Comparison of ENCODE assay signal across 9 cellular contexts in the genomic region with DNA sequence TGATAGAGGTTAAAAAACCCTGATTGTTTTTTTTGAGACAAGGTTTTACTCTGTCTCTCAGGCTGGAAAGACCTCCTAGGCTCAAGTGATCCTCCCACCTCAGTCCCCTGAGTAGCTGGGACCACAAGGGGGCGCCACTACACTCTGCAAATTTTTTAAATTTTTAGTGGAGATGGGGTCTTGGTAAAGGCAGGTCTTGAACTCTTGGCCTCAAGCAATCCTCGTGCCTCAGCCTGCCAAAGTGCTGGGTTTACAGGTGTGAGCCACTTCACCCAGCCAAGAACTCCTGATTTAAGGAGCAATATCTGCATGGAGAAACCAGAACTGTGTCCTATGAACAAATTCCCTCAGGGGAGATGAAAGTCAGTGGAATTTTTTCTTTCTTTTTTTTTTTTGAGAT. TPM values are rescaled to one million over a fixed set of nuclear protein-coding genes. Genes with fewer than 3 reads are reported as not detected.
DNase-seq lines count a peak whose midpoint lies in the region; ATAC-seq and TF ChIP-seq lines count a peak whose summit lies in the region.
"Had no signal": no experiment of that assay in that cellular context is flagged by ENCODE, and none has a peak within 500 bp of the region (broad histone marks: within the 10 kb centered on the region; RNA-seq: fewer than 3 reads in every experiment).

No MANE protein-coding gene starts in this region.

- 6% methylated on average over 2 of the region's 2 CpGs for WGBS in suprapubic skin

- H3K36me3 ChIP-seq in mucosa of descending colon (ENCODE audit: low read depth): no peaks in the 10 kb centered on the region
- no peaks in the 10 kb centered on the region for H3K36me3 ChIP-seq in suprapubic skin

- no peak overlapping the region for H3K4me3 Mint-ChIP-seq in central memory CD8-positive, alpha-beta T cell
- H3K4me3 Mint-ChIP-seq: dendritic cell treated with granulocyte-macrophage colony-stimulating factor and Interleukin-4, amounts not matched to agents 40 ng/mL and 50 ng/mL, for 4 days had no signal

- peaks cover 4% of the 10 kb centered on the region for H3K36me3 Mint-ChIP-seq in central memory CD8-positive, alpha-beta T cell (ENCODE audit: insufficient read depth)

- H3K27ac ChIP-seq in suprapubic skin: no peak overlapping the region

- intact Hi-C loops in mucosa of descending colon (cut with DNase I, micrococcal nuclease): no loop called here

- TF ChIP-seq EP300 in suprapubic skin (IDR thresholded peaks at IDR 0.05): no peak

- H3K4me1 ChIP-seq in mucosa of descending colon (ENCODE audit: low read depth) (no peaks in the 10 kb centered on the region), suprapubic skin (no peaks in the 10 kb centered on the region)

- ATAC-seq in activated CD4-positive, CD25-positive, alpha-beta regulatory T cell treated with anti-CD3 and anti-CD28 coated beads, Interleukin-2, amount 50 U/mL, for 24 hours: peak; percentile 38 to 51
- ATAC-seq in central memory CD8-positive, alpha-beta T cell (replicated peaks; ENCODE audit: extremely low read depth, poor library complexity, severe bottlenecking): peak; percentile 58
- ATAC-seq in mucosa of descending colon (peak; percentile 52), HG03025 (IDR thresholded peaks at IDR 0.05; ENCODE audit: low FRiP score, unreplicated experiment) (no peak)

- TF ChIP-seq CTCF in GM12865 (IDR thresholded peaks at IDR 0.05; ENCODE audit: insufficient read depth, low read depth, low read length, missing control alignments) (peak; percentile 78), mucosa of descending colon (IDR thresholded peaks at IDR 0.05) (peak; percentile 61), suprapubic skin (IDR thresholded peaks at IDR 0.05) (peak; percentile 35 to 53)

- H3K9me3 ChIP-seq in mucosa of descending colon: no peaks in the 10 kb centered on the region
- H3K9me3 ChIP-seq in suprapubic skin: no peaks in the 10 kb centered on the region

- peaks cover 28% of the 10 kb centered on the region for H3K27me3 Mint-ChIP-seq in central memory CD8-positive, alpha-beta T cell

- no peak for TF ChIP-seq POLR2A in suprapubic skin (IDR thresholded peaks at IDR 0.05)

- DNase-seq in GM12865 (ENCODE audit: low read depth): peak; percentile 66
- peak; percentile 64 for DNase-seq in NCI-H128 (lab: John Stamatoyannopoulos, UW; ENCODE audit: unreplicated experiment)
- DNase-seq in central memory CD8-positive, alpha-beta T cell (ENCODE audit: low spot score in 2 of 2): peak; percentile 51 to 65
- peak in 2 of 3 donors; percentile 64 for DNase-seq in mucosa of descending colon
- peak in 1 of 2 donors; percentile 72 for DNase-seq in suprapubic skin (ENCODE audit: low spot score in 2 of 2)
- no peak for DNase-seq in foreskin melanocyte

- no peak overlapping the region for H3K4me3 ChIP-seq in GM12865 (ENCODE audit: low read depth, low read length)
- no peak overlapping the region for H3K4me3 ChIP-seq in mucosa of descending colon
- no peak overlapping the region for H3K4me3 ChIP-seq in suprapubic skin

- H3K27ac Mint-ChIP-seq in central memory CD8-positive, alpha-beta T cell (ENCODE audit: low read depth): no peak overlapping the region

- no peaks in the 10 kb centered on the region for H3K9me3 Mint-ChIP-seq in central memory CD8-positive, alpha-beta T cell
- H3K9me3 Mint-ChIP-seq: dendritic cell treated with granulocyte-macrophage colony-stimulating factor and Interleukin-4, amounts not matched to agents 40 ng/mL and 50 ng/mL, for 4 days had no signal

- no peaks in the 10 kb centered on the region for H3K4me1 Mint-ChIP-seq in central memory CD8-positive, alpha-beta T cell

- no peaks in the 10 kb centered on the region for H3K27me3 ChIP-seq in suprapubic skin

RNA-seq across cellular contexts. Expression of gene KLHDC10, which starts 7.3 kb away (rescaled TPM):
- 10 to 100 TPM; 30.1 to 36.2 (median 34.1) TPM for total RNA-seq in mucosa of descending colon
- total RNA-seq in suprapubic skin: 10 to 100 TPM; 17.8 to 26.9 (median 22.3) TPM

RNA-seq across cellular contexts. Expression of gene ZC3HC1, which starts 11.9 kb away (rescaled TPM):
- total RNA-seq in mucosa of descending colon: 10 to 100 TPM in 2 of 3 donors, 1 to 10 TPM in 1; 8.4 to 12.0 (median 10.1) TPM
- 1 to 10 TPM; 6.4 to 9.1 (median 7.5) TPM for total RNA-seq in suprapubic skin
